ENCODE assay signal across 10 cellular contexts in the genomic region with DNA sequence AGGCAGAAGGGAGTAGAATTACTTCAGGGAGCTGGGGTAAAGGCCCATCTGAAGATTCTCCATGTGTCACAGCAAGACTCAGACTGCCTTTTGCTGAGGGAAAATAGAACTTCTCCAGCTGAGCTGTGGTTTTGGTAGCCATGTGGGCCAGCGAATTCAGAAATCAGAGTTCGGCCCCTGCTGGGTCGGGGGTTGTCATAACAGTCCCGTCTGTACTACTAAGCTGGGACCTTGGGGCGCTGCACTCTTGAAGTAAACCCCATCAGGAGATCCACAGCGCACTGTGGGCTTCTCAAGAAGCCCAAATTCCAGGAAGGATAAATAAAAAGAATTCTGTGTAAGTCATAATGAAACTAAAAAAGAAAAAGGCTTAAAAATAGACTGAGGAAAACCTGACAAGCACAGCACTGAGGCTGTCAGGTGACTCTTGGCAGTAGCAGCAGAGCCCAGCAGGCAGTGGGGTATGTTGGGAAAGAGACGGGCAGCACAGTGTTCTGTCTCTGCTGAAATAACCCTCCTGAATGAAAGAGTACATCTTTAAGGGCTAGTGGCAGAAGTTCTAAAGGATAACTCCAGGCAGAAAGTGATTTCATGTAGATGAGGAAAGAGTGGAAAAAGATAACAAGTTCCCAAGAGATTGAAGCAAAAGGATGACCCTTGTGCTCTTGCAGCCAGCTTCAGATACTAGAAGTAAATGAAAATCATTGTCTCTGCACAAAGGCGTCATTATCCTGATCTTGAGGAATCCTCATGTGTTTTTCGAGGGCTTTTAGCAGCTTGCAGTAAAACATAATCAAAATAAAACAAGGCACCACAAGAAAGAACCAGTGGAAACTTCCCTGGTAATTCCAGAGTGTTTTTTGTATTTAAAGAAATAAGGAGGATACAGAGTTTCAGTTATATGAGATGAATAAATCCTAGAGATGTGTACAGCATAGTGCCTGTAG.
DNase-seq lines count a peak whose midpoint lies in the region; ATAC-seq lines count a peak whose summit lies in the region.
"Had no signal": no experiment of that assay in that cellular context is flagged by ENCODE, and none has a peak within 500 bp of the region (broad histone marks: within the 10 kb centered on the region; RNA-seq: fewer than 3 reads in every experiment).

No MANE protein-coding gene starts in this region.

- H3K27ac Mint-ChIP-seq in activated naive CD4-positive, alpha-beta T cell treated with anti-CD3 and anti-CD28 coated beads, Interleukin-2, amount 10 ng/mL, durations not matched to agents 7 days and 5 days, result peak overlapping the region; percentile 90

- CTCF ChIA-PET in activated naive CD4-positive, alpha-beta T cell treated with anti-CD3 and anti-CD28 coated beads, Interleukin-2, amount 10 ng/mL, durations not matched to agents 7 days and 5 days (lab: Charles Lee), result interaction anchor here (1.0 to 8.1 kb wide), 4 partner anchors 11 to 183 kb away, joined by 3 to 146 read pairs (median 17); no protein-coding TSS in a partner anchor

- H3K4me3 Mint-ChIP-seq in activated naive CD4-positive, alpha-beta T cell treated with anti-CD3 and anti-CD28 coated beads, Interleukin-2, amount 10 ng/mL, durations not matched to agents 7 days and 5 days, result peak overlapping the region; percentile 65

- H3K27me3 Mint-ChIP-seq in activated naive CD4-positive, alpha-beta T cell treated with anti-CD3 and anti-CD28 coated beads, Interleukin-2, amount 10 ng/mL, durations not matched to agents 7 days and 5 days, result no peaks in the 10 kb centered on the region

- ATAC-seq in GM21447 (IDR thresholded peaks at IDR 0.05; ENCODE audit: unreplicated experiment) (no peak), GM19397 (IDR thresholded peaks at IDR 0.05; ENCODE audit: unreplicated experiment) (no peak), GM21619 (IDR thresholded peaks at IDR 0.05; ENCODE audit: unreplicated experiment) (no peak), GM21423 (IDR thresholded peaks at IDR 0.05; ENCODE audit: unreplicated experiment) (no peak)

- peaks cover 77% of the 10 kb centered on the region for H3K4me1 Mint-ChIP-seq in activated naive CD4-positive, alpha-beta T cell treated with anti-CD3 and anti-CD28 coated beads, Interleukin-2, amount 10 ng/mL, durations not matched to agents 7 days and 5 days

- no peaks in the 10 kb centered on the region for H3K9me3 Mint-ChIP-seq in activated naive CD4-positive, alpha-beta T cell treated with anti-CD3 and anti-CD28 coated beads, Interleukin-2, amount 10 ng/mL, durations not matched to agents 7 days and 5 days

- H3K36me3 Mint-ChIP-seq in activated naive CD4-positive, alpha-beta T cell treated with anti-CD3 and anti-CD28 coated beads, Interleukin-2, amount 10 ng/mL, durations not matched to agents 7 days and 5 days, result peaks cover 65% of the 10 kb centered on the region

- peak; percentile 33 for DNase-seq in MV-4-11 (lab: John Stamatoyannopoulos, UW)
- DNase-seq in activated naive CD4-positive, alpha-beta T cell treated with anti-CD3 and anti-CD28 coated beads, Interleukin-2, amount 10 ng/mL, durations not matched to agents 7 days and 5 days, result peak; percentile 52
- DNase-seq in hypothalamus (lab: John Stamatoyannopoulos, UW), result peak in 32 of 51 donors; percentile 14 to 67 (median 42)
- DNase-seq in stimulated activated CD8-positive, alpha-beta memory T cell treated with anti-CD3 and anti-CD28 coated beads, Interleukin-2, amount 100 ng/mL, for 48 hours (ENCODE audit: low read depth in 2 of 2), result peak; percentile 50 to 51
- DNase-seq: NCI-H2171 treated with DMSO at 0.1 percent for 48 hours, spleen had no signal
